Comparison of ENCODE assay signal across 1 cellular context in genomic region chr2:101330253-101330921, GRCh38.
TF ChIP-seq lines count a peak whose summit lies in the region.

No MANE protein-coding gene starts in this region.

TF ChIP-seq in HepG2, 621 proteins besides CTCF, POLR2A, EP300 and RAD21 (continued from another document and continues in another):
- peak; percentile 24; the same call in 1 of the 2 replicates for TF ChIP-seq HMGXB3 (CRISPR knock-in tag; IDR thresholded peaks at IDR 0.05; ENCODE audit: borderline replicate concordance)
- TF ChIP-seq ZNF546 (CRISPR knock-in tag; conservative IDR thresholded peaks at IDR 0.05): no peak
- TF ChIP-seq HNF1A (IDR thresholded peaks at IDR 0.05; ENCODE audit: low read depth): no peak
- TF ChIP-seq HNF1A (CRISPR knock-in tag; IDR thresholded peaks at IDR 0.05; ENCODE audit: borderline replicate concordance): peak; percentile 70; the same call in 1 of the 2 replicates
- peak; percentile 46 for TF ChIP-seq CBX1 (IDR thresholded peaks at IDR 0.05; ENCODE audit: low read depth)
- no peak for TF ChIP-seq TGIF2 (CRISPR knock-in tag; IDR thresholded peaks at IDR 0.05)
- TF ChIP-seq ZNF556 (CRISPR knock-in tag; IDR thresholded peaks at IDR 0.05; ENCODE audit: borderline replicate concordance): peak; percentile 89
- TF ChIP-seq NCOA2 (CRISPR knock-in tag; IDR thresholded peaks at IDR 0.05): peak; percentile 52; the same call in 1 of the 2 replicates
- peak; percentile 73 for TF ChIP-seq CBX5 (CRISPR knock-in tag; IDR thresholded peaks at IDR 0.05; ENCODE audit: borderline replicate concordance)
- TF ChIP-seq MXD1 (CRISPR knock-in tag; IDR thresholded peaks at IDR 0.05): peak; percentile 24; the same call in 1 of the 2 replicates
- 0 out of 2 replicates have a peak, but pooled peaks have one; percentile 18 for TF ChIP-seq ZFP90 (CRISPR knock-in tag; IDR thresholded peaks at IDR 0.05; ENCODE audit: borderline replicate concordance)
- TF ChIP-seq REL (CRISPR knock-in tag; conservative IDR thresholded peaks at IDR 0.05): no peak
- TF ChIP-seq SNAPC5 (CRISPR knock-in tag; IDR thresholded peaks at IDR 0.05; ENCODE audit: borderline replicate concordance): 0 out of 2 replicates have a peak, but pooled peaks have one; percentile 47
- TF ChIP-seq DMAP1 (CRISPR knock-in tag; IDR thresholded peaks at IDR 0.05): peak; percentile 52; the same call in 1 of the 2 replicates
- TF ChIP-seq ZBTB34 (CRISPR knock-in tag; IDR thresholded peaks at IDR 0.05): 0 out of 2 replicates have a peak, but pooled peaks have one; percentile 66
- TF ChIP-seq HNF4G (IDR thresholded peaks at IDR 0.05; ENCODE audit: borderline replicate concordance, low read depth, low read length): peak; percentile 58; the same call in 1 of the 2 replicates
- no peak; the same call in 1 of the 2 replicates for TF ChIP-seq HNF4G (CRISPR knock-in tag; IDR thresholded peaks at IDR 0.05; ENCODE audit: borderline replicate concordance, low read depth)
- TF ChIP-seq ATF7 (IDR thresholded peaks at IDR 0.05): no peak
- TF ChIP-seq ATF7 (CRISPR knock-in tag; IDR thresholded peaks at IDR 0.05): peak; percentile 53; the same call in 1 of the 2 replicates
- peak; percentile 87; the same call in 1 of the 2 replicates for TF ChIP-seq CAMTA2 (CRISPR knock-in tag; IDR thresholded peaks at IDR 0.05; ENCODE audit: borderline replicate concordance)
- 0 out of 2 replicates have a peak, but pooled peaks have one; percentile 67 for TF ChIP-seq SNAI1 (CRISPR knock-in tag; IDR thresholded peaks at IDR 0.05; ENCODE audit: borderline replicate concordance)
- TF ChIP-seq NONO (IDR thresholded peaks at IDR 0.05): no peak
- peak; percentile 65; the same call in 1 of the 2 replicates for TF ChIP-seq NONO (CRISPR knock-in tag; conservative IDR thresholded peaks at IDR 0.05)
- peak; percentile 25; the same call in 1 of the 2 replicates for TF ChIP-seq MTF2 (CRISPR knock-in tag; IDR thresholded peaks at IDR 0.05; ENCODE audit: borderline replicate concordance)
- peak; percentile 80 for TF ChIP-seq UBTF (CRISPR knock-in tag; IDR thresholded peaks at IDR 0.05)
- peak; percentile 64; the same call in 1 of the 2 replicates for TF ChIP-seq ZNF724P (CRISPR knock-in tag; IDR thresholded peaks at IDR 0.05; ENCODE audit: borderline replicate concordance)
- TF ChIP-seq ZBTB33 (CRISPR knock-in tag; IDR thresholded peaks at IDR 0.05): peak; percentile 38; the same call in 1 of the 2 replicates
- peak; percentile 52; the same call in 1 of the 2 replicates for TF ChIP-seq THAP9 (CRISPR knock-in tag; IDR thresholded peaks at IDR 0.05; ENCODE audit: borderline replicate concordance)
- 0 out of 2 replicates have a peak, but pooled peaks have one; percentile 14 for TF ChIP-seq RERE (CRISPR knock-in tag; IDR thresholded peaks at IDR 0.05; ENCODE audit: low read depth)
